Comparison of ENCODE assay signal across 26 cellular contexts in the genomic region with DNA sequence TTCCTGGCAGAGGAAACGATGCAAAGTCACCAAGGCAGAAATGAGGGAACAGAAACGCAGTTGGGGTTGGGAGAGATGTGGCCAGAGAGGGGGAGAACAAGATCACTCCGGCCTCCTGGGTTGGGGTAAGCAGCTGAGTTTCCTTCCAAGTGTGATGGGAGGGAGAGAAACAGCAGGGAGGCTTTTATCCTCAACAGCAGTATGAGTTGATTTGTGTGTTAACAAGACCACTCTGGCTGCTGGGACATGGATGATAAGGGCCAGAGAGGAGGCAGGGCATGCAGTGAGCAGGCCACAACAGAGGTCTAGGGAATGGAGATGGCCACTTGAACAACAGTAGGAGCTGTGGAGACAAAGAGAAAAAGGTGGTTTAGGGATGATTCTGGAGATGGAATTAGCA.
"Had no signal": no experiment of that assay in that cellular context is flagged by ENCODE, and none has a peak within 500 bp of the region (broad histone marks: within the 10 kb centered on the region; RNA-seq: fewer than 3 reads in every experiment).

No MANE protein-coding gene starts in this region.

- ATAC-seq: activated T-cell treated with anti-CD3 and anti-CD28 coated beads, Interleukin-2, amount 50 U/mL, for 4 hours; PC-3 had no signal

- H3K9me3 Mint-ChIP-seq: activated CD4-positive, alpha-beta memory T cell treated with anti-CD3 and anti-CD28 coated beads for 36 hours; activated CD4-positive, alpha-beta T cell treated with anti-CD3 and anti-CD28 coated beads, Interleukin-2, amount 10 ng/mL, durations not matched to agents 7 days and 5 days; activated naive CD4-positive, alpha-beta T cell treated with anti-CD3 and anti-CD28 coated beads for 36 hours; activated T-cell treated with anti-CD3 and anti-CD28 coated beads, Interleukin-2, amount 50 U/mL, for 4 hours; central memory CD8-positive, alpha-beta T cell had no signal

- H3K36me3 Mint-ChIP-seq: activated CD4-positive, alpha-beta memory T cell treated with anti-CD3 and anti-CD28 coated beads for 36 hours; activated naive CD8-positive, alpha-beta T cell; brain had no signal

- DNase-seq: activated CD4-positive, alpha-beta memory T cell treated with anti-CD3 and anti-CD28 coated beads for 36 hours; activated CD4-positive, alpha-beta T cell treated with anti-CD3 and anti-CD28 coated beads, Interleukin-2, amount 10 ng/mL, durations not matched to agents 7 days and 5 days; activated CD4-positive, CD25-positive, alpha-beta regulatory T cell; activated CD8-positive, alpha-beta memory T cell treated with anti-CD3 and anti-CD28 coated beads for 24 hours; activated gamma-delta T cell; activated naive CD4-positive, alpha-beta T cell treated with anti-CD3 and anti-CD28 coated beads for 36 hours; activated T-cell treated with anti-CD3 and anti-CD28 coated beads, Interleukin-2, amount 50 U/mL, for 4 hours; amygdala; cortex of kidney; NCI-H1092; NCI-H1436; NCI-H1694 treated with DMSO at 0.1 percent for 48 hours; NCI-H2081; NCI-H2171; NCI-H345; NCI-H510A; NCI-H526 treated with DMSO at 0.1 percent for 48 hours; NK-92 treated with Interleukin-12 subunit alpha and Interleukin-12 subunit beta, amount 100 ng/mL, for 24 hours; PC-3; SHP77 treated with DMSO at 0.1 percent for 48 hours; T-helper 2 cell; T1000 had no signal

- H3K4me1 Mint-ChIP-seq: activated CD4-positive, alpha-beta T cell treated with anti-CD3 and anti-CD28 coated beads, Interleukin-2, amount 10 ng/mL, durations not matched to agents 7 days and 5 days; central memory CD8-positive, alpha-beta T cell had no signal

- H3K4me3 Mint-ChIP-seq: activated CD4-positive, alpha-beta memory T cell treated with anti-CD3 and anti-CD28 coated beads for 36 hours; activated CD4-positive, alpha-beta T cell treated with anti-CD3 and anti-CD28 coated beads, Interleukin-2, amount 10 ng/mL, durations not matched to agents 7 days and 5 days; activated naive CD4-positive, alpha-beta T cell treated with anti-CD3 and anti-CD28 coated beads for 36 hours; activated naive CD8-positive, alpha-beta T cell; activated T-cell treated with anti-CD3 and anti-CD28 coated beads, Interleukin-2, amount 50 U/mL, for 4 hours; brain; central memory CD8-positive, alpha-beta T cell had no signal

- H3K27ac ChIP-seq: VCaP had no signal

- H3K27ac Mint-ChIP-seq: activated CD4-positive, alpha-beta memory T cell treated with anti-CD3 and anti-CD28 coated beads for 36 hours; activated CD4-positive, alpha-beta T cell treated with anti-CD3 and anti-CD28 coated beads, Interleukin-2, amount 10 ng/mL, durations not matched to agents 7 days and 5 days; activated naive CD4-positive, alpha-beta T cell treated with anti-CD3 and anti-CD28 coated beads for 36 hours; activated naive CD8-positive, alpha-beta T cell; brain had no signal
